Comparison of ENCODE assay signal across 18 cellular contexts in genomic region chr11:13940611-13941256, GRCh38. TPM values are rescaled to one million over a fixed set of nuclear protein-coding genes. Genes with fewer than 3 reads are reported as not detected.
DNase-seq lines count a peak whose midpoint lies in the region; ATAC-seq and TF ChIP-seq lines count a peak whose summit lies in the region.
"Had no signal": no experiment of that assay in that cellular context is flagged by ENCODE, and none has a peak within 500 bp of the region (broad histone marks: within the 10 kb centered on the region; RNA-seq: fewer than 3 reads in every experiment).

No MANE protein-coding gene starts in this region.

- no peak for TF ChIP-seq CTCF in Loucy (conservative IDR thresholded peaks at IDR 0.05; ENCODE audit: low read length)

- peaks cover 36% of the 10 kb centered on the region for H3K4me1 Mint-ChIP-seq in activated CD8-positive, alpha-beta memory T cell treated with anti-CD3 and anti-CD28 coated beads, Interleukin-2, amount 10 ng/mL, durations not matched to agents 7 days and 5 days
- peaks cover 16% of the 10 kb centered on the region for H3K4me1 Mint-ChIP-seq in activated T-helper 17 cell treated with anti-CD3 and anti-CD28 coated beads, Interleukin-2, amount 50 U/mL, for 72 hours
- peaks cover 28 to 61% (median 58%) of the 10 kb centered on the region in 4 donors for H3K4me1 Mint-ChIP-seq in naive thymus-derived CD8-positive, alpha-beta T cell

- no peaks in the 10 kb centered on the region for H3F3A ChIP-seq in Loucy (ENCODE audit: low read depth)

- H3K9me3 ChIP-seq in Loucy (ENCODE audit: insufficient read depth, low read depth, low read length): no peaks in the 10 kb centered on the region
- H3K9me3 ChIP-seq: adrenal gland, neutrophil had no signal

- POLR2A ChIA-PET in naive thymus-derived CD8-positive, alpha-beta T cell (lab: Charles Lee): interaction anchor here (0.6 to 5.2 kb wide), 19 partner anchors 8 to 169 kb away, joined by 3 to 66 read pairs (median 4); no protein-coding TSS in a partner anchor
- POLR2A ChIA-PET in HEK293T (lab: Yijun Ruan, JAX): no interaction called here

- no peaks in the 10 kb centered on the region for H3K27me3 ChIP-seq in Loucy (ENCODE audit: insufficient read depth, low read length, poor library complexity, severe bottlenecking)
- H3K27me3 ChIP-seq: adrenal gland, neutrophil had no signal

- H3K9me3 Mint-ChIP-seq in activated CD8-positive, alpha-beta memory T cell treated with anti-CD3 and anti-CD28 coated beads, Interleukin-2, amount 10 ng/mL, durations not matched to agents 7 days and 5 days (ENCODE audit: low read depth): peaks cover 3% of the 10 kb centered on the region
- H3K9me3 Mint-ChIP-seq in activated T-helper 17 cell treated with anti-CD3 and anti-CD28 coated beads, Interleukin-2, amount 50 U/mL, for 72 hours: peaks cover 4% of the 10 kb centered on the region
- H3K9me3 Mint-ChIP-seq in naive thymus-derived CD8-positive, alpha-beta T cell: peaks cover 0 to 19% (median 9%) of the 10 kb centered on the region in 9 donors

- H3K27ac Mint-ChIP-seq in activated CD8-positive, alpha-beta memory T cell treated with anti-CD3 and anti-CD28 coated beads, Interleukin-2, amount 10 ng/mL, durations not matched to agents 7 days and 5 days: peak overlapping the region; percentile 68
- peak overlapping the region; percentile 8 for H3K27ac Mint-ChIP-seq in activated T-helper 17 cell treated with anti-CD3 and anti-CD28 coated beads, Interleukin-2, amount 50 U/mL, for 72 hours
- peak overlapping the region; percentile 14 to 95 (median 84) for H3K27ac Mint-ChIP-seq in naive thymus-derived CD8-positive, alpha-beta T cell
- H3K27ac Mint-ChIP-seq: stimulated activated naive CD8-positive, alpha-beta T cell treated with anti-CD3 and anti-CD28 coated beads, Interleukin-15, Interleukin-2, amounts not matched to agents 100 ng/mL and 50 ng/mL, for 24 hours had no signal

- DNase-seq in activated CD8-positive, alpha-beta memory T cell treated with anti-CD3 and anti-CD28 coated beads, Interleukin-2, amount 10 ng/mL, durations not matched to agents 7 days and 5 days: peak; percentile 82
- no peak for DNase-seq in activated CD8-positive, alpha-beta memory T cell treated with anti-CD3 and anti-CD28 coated beads, Interleukin-2, amount 50 U/mL, for 4 hours
- peak in 9 of 10 donors; percentile 7 to 88 (median 70) for DNase-seq in naive thymus-derived CD8-positive, alpha-beta T cell
- DNase-seq in HEK293T (ENCODE audit: extremely low spot score): no peak
- DNase-seq: adrenal gland, C1 segment of cervical spinal cord, caudate nucleus, DMS53, head of caudate nucleus, NCI-H1417, NCI-H2171, NCI-H748 treated with DMSO at 0.1 percent for 48 hours had no signal

- peak overlapping the region; percentile 30; the same call in 1 of the 2 replicates for H2AFZ ChIP-seq in Loucy (ENCODE audit: low read length)

- CTCF ChIA-PET in activated CD8-positive, alpha-beta memory T cell treated with anti-CD3 and anti-CD28 coated beads, Interleukin-2, amount 10 ng/mL, durations not matched to agents 7 days and 5 days (lab: Charles Lee): interaction anchor here (1.3 to 3.8 kb wide), 5 partner anchors 10 to 168 kb away, joined by 3 to 18 read pairs (median 4); no protein-coding TSS in a partner anchor
- CTCF ChIA-PET in HEK293T (lab: Yijun Ruan, JAX): interaction anchor here (1.4 kb wide), 1 partner anchor 8 kb away, joined by 3 read pairs; no protein-coding TSS in a partner anchor

- no peaks in the 10 kb centered on the region for H3K36me3 ChIP-seq in Loucy (ENCODE audit: insufficient read depth, low read length)
- H3K36me3 ChIP-seq: adrenal gland, neutrophil had no signal

- peak; percentile 95 for ATAC-seq in activated CD8-positive, alpha-beta memory T cell treated with anti-CD3 and anti-CD28 coated beads, Interleukin-2, amount 10 ng/mL, durations not matched to agents 7 days and 5 days
- ATAC-seq in activated T-helper 17 cell treated with anti-CD3 and anti-CD28 coated beads, Interleukin-2, amount 50 U/mL, for 72 hours (replicated peaks): peak; percentile 86
- ATAC-seq in naive thymus-derived CD8-positive, alpha-beta T cell: peak; percentile 99 to 100
- ATAC-seq in HG02759 (IDR thresholded peaks at IDR 0.05; ENCODE audit: unreplicated experiment) (no peak), GM18858 (IDR thresholded peaks at IDR 0.05; ENCODE audit: unreplicated experiment) (no peak)

- H3K4me3 ChIP-seq in Loucy (ENCODE audit: low read length, poor library complexity, severe bottlenecking): no peak overlapping the region
- H3K4me3 ChIP-seq: adrenal gland had no signal

- no peak overlapping the region for H3K9ac ChIP-seq in Loucy (ENCODE audit: low read depth, low read length, poor library complexity, severe bottlenecking)

- H3K36me3 Mint-ChIP-seq in activated CD8-positive, alpha-beta memory T cell treated with anti-CD3 and anti-CD28 coated beads, Interleukin-2, amount 10 ng/mL, durations not matched to agents 7 days and 5 days: peaks cover 9% of the 10 kb centered on the region
- H3K36me3 Mint-ChIP-seq in activated T-helper 17 cell treated with anti-CD3 and anti-CD28 coated beads, Interleukin-2, amount 50 U/mL, for 72 hours (ENCODE audit: low read depth): no peaks in the 10 kb centered on the region
- peaks cover 0 to 5% (median 0%) of the 10 kb centered on the region in 3 donors for H3K36me3 Mint-ChIP-seq in naive thymus-derived CD8-positive, alpha-beta T cell

- peaks cover 4% of the 10 kb centered on the region for H3K27me3 Mint-ChIP-seq in activated CD8-positive, alpha-beta memory T cell treated with anti-CD3 and anti-CD28 coated beads, Interleukin-2, amount 10 ng/mL, durations not matched to agents 7 days and 5 days
- no peaks in the 10 kb centered on the region for H3K27me3 Mint-ChIP-seq in activated T-helper 17 cell treated with anti-CD3 and anti-CD28 coated beads, Interleukin-2, amount 50 U/mL, for 72 hours
- no peaks in the 10 kb centered on the region for H3K27me3 Mint-ChIP-seq in naive thymus-derived CD8-positive, alpha-beta T cell
- H3K27me3 Mint-ChIP-seq: stimulated activated naive CD8-positive, alpha-beta T cell treated with anti-CD3 and anti-CD28 coated beads, Interleukin-15, Interleukin-2, amounts not matched to agents 100 ng/mL and 50 ng/mL, for 24 hours had no signal

- peak overlapping the region; percentile 4 for H3K4me3 Mint-ChIP-seq in activated CD8-positive, alpha-beta memory T cell treated with anti-CD3 and anti-CD28 coated beads, Interleukin-2, amount 10 ng/mL, durations not matched to agents 7 days and 5 days
- H3K4me3 Mint-ChIP-seq in activated T-helper 17 cell treated with anti-CD3 and anti-CD28 coated beads, Interleukin-2, amount 50 U/mL, for 72 hours: peak overlapping the region; percentile 45
- H3K4me3 Mint-ChIP-seq in naive thymus-derived CD8-positive, alpha-beta T cell: peak overlapping the region; percentile 47 to 87 (median 77)
- H3K4me3 Mint-ChIP-seq: stimulated activated naive CD8-positive, alpha-beta T cell treated with anti-CD3 and anti-CD28 coated beads, Interleukin-15, Interleukin-2, amounts not matched to agents 100 ng/mL and 50 ng/mL, for 24 hours had no signal

- H3K79me2 ChIP-seq in Loucy (ENCODE audit: insufficient read depth, low read length): no peaks in the 10 kb centered on the region

- peaks cover 11% of the 10 kb centered on the region for H3K4me1 ChIP-seq in Loucy (ENCODE audit: insufficient read depth, low read length, poor library complexity, severe bottlenecking)
- H3K4me1 ChIP-seq: adrenal gland had no signal

- H4K20me1 ChIP-seq in Loucy (ENCODE audit: insufficient read depth, low read length, poor library complexity, severe bottlenecking): no peaks in the 10 kb centered on the region

- peak overlapping the region; percentile 43 for H3K4me2 ChIP-seq in Loucy (ENCODE audit: low read depth, low read length, poor library complexity, severe bottlenecking)

- no peaks in the 10 kb centered on the region for H3K9me2 ChIP-seq in Loucy (replicated peaks; ENCODE audit: low read depth, low read length)

TF ChIP-seq in HEK293T, 16 proteins besides CTCF, POLR2A, EP300 and RAD21:
- no peak for TF ChIP-seq LEF1 (IDR thresholded peaks at IDR 0.05; ENCODE audit: borderline replicate concordance)
- no peak for TF ChIP-seq TARDBP (IDR thresholded peaks at IDR 0.05)
- no peak for TF ChIP-seq FOXA1 (IDR thresholded peaks at IDR 0.05)
- TF ChIP-seq BHLHE40 (IDR thresholded peaks at IDR 0.05; ENCODE audit: borderline replicate concordance): no peak
- no peak for TF ChIP-seq PKNOX1 (IDR thresholded peaks at IDR 0.05)
- TF ChIP-seq HDGF (IDR thresholded peaks at IDR 0.05; ENCODE audit: borderline replicate concordance): no peak
- TF ChIP-seq ZNF384 (IDR thresholded peaks at IDR 0.05): no peak
- TF ChIP-seq CTBP1 (IDR thresholded peaks at IDR 0.05; ENCODE audit: borderline replicate concordance): no peak
- no peak for TF ChIP-seq ELF4 (IDR thresholded peaks at IDR 0.05)
- TF ChIP-seq FOXK2 (IDR thresholded peaks at IDR 0.05): no peak
- no peak for TF ChIP-seq L3MBTL2 (conservative IDR thresholded peaks at IDR 0.05)
- no peak for TF ChIP-seq ARNT (IDR thresholded peaks at IDR 0.05)
- TF ChIP-seq SUZ12 (IDR thresholded peaks at IDR 0.05): no peak
- no peak for TF ChIP-seq NFRKB (IDR thresholded peaks at IDR 0.05)
- TF ChIP-seq FOXM1 (IDR thresholded peaks at IDR 0.05; ENCODE audit: borderline replicate concordance): no peak
- no peak for TF ChIP-seq SP1 (IDR thresholded peaks at IDR 0.05)

RNA-seq across cellular contexts. Expression of gene SPON1, which starts 21.8 kb away (rescaled TPM):
- total RNA-seq in activated CD8-positive, alpha-beta memory T cell treated with anti-CD3 and anti-CD28 coated beads, Interleukin-2, amount 10 ng/mL, durations not matched to agents 7 days and 5 days: not detected
- under 1 TPM; 0.06 to 0.90 TPM for total RNA-seq in activated T-helper 17 cell treated with anti-CD3 and anti-CD28 coated beads, Interleukin-2, amount 50 U/mL, for 72 hours
- total RNA-seq in naive thymus-derived CD8-positive, alpha-beta T cell: 10 to 100 TPM; 16.5 to 18.9 TPM
- under 1 TPM; 0.49 to 0.56 (median 0.55) TPM for polyA plus RNA-seq in naive thymus-derived CD8-positive, alpha-beta T cell

Comparison
In these comparisons a context has a peak if more than half of its experiments do, and no peak if none do; other contexts are left out.
1. DNase-seq: peak in activated CD8-positive, alpha-beta memory T cell treated with anti-CD3 and anti-CD28 coated beads, Interleukin-2, amount 10 ng/mL, durations not matched to agents 7 days and 5 days (single experiment) and naive thymus-derived CD8-positive, alpha-beta T cell (9 of 10); none in activated CD8-positive, alpha-beta memory T cell treated with anti-CD3 and anti-CD28 coated beads, Interleukin-2, amount 50 U/mL, for 4 hours (single experiment) and HEK293T (single experiment).
2. ATAC-seq: peak in activated CD8-positive, alpha-beta memory T cell treated with anti-CD3 and anti-CD28 coated beads, Interleukin-2, amount 10 ng/mL, durations not matched to agents 7 days and 5 days (single experiment), activated T-helper 17 cell treated with anti-CD3 and anti-CD28 coated beads, Interleukin-2, amount 50 U/mL, for 72 hours (single experiment) and naive thymus-derived CD8-positive, alpha-beta T cell (2 of 2); none in HG02759 (single experiment) and GM18858 (single experiment).
3. H3K27ac Mint-ChIP-seq: peak in every context shown above with its lines; median percentile 84 in naive thymus-derived CD8-positive, alpha-beta T cell; 68 in activated CD8-positive, alpha-beta memory T cell treated with anti-CD3 and anti-CD28 coated beads, Interleukin-2, amount 10 ng/mL, durations not matched to agents 7 days and 5 days; 8 in activated T-helper 17 cell treated with anti-CD3 and anti-CD28 coated beads, Interleukin-2, amount 50 U/mL, for 72 hours.
4. H3K4me3 Mint-ChIP-seq: peak in every context shown above with its lines; median percentile 77 in naive thymus-derived CD8-positive, alpha-beta T cell; 45 in activated T-helper 17 cell treated with anti-CD3 and anti-CD28 coated beads, Interleukin-2, amount 50 U/mL, for 72 hours; 4 in activated CD8-positive, alpha-beta memory T cell treated with anti-CD3 and anti-CD28 coated beads, Interleukin-2, amount 10 ng/mL, durations not matched to agents 7 days and 5 days.
5. RNA of gene SPON1, which starts 21.8 kb away (total RNA-seq): 16.5 to 18.9 TPM in naive thymus-derived CD8-positive, alpha-beta T cell; 0.06 to 0.90 TPM in activated T-helper 17 cell treated with anti-CD3 and anti-CD28 coated beads, Interleukin-2, amount 50 U/mL, for 72 hours and not detected in activated CD8-positive, alpha-beta memory T cell treated with anti-CD3 and anti-CD28 coated beads, Interleukin-2, amount 10 ng/mL, durations not matched to agents 7 days and 5 days; every median in the first group is over 4 times any median in the second.